In genomic region chr3:120419797-120420196, GRCh38 we compare ENCODE assay signal across 17 cellular contexts. TPM values are rescaled to one million over a fixed set of nuclear protein-coding genes. Genes with fewer than 3 reads are reported as not detected.
DNase-seq lines count a peak whose midpoint lies in the region; ATAC-seq, FAIRE-seq and TF ChIP-seq lines count a peak whose summit lies in the region.
"Had no signal": no experiment of that assay in that cellular context is flagged by ENCODE, and none has a peak within 500 bp of the region (broad histone marks: within the 10 kb centered on the region; RNA-seq: fewer than 3 reads in every experiment).

No MANE protein-coding gene starts in this region.

- no peak overlapping the region for H2BK5ac ChIP-seq in neuronal stem cell (ENCODE audit: low read length)

- H3K27ac ChIP-seq in ACC112 (ENCODE audit: low read depth, low read length) = peak overlapping the region; percentile 73
- H3K27ac ChIP-seq in caudate nucleus (ENCODE audit: low read depth, low read length) = peak overlapping the region; percentile 81
- peak overlapping the region; percentile 10 for H3K27ac ChIP-seq in psoas muscle
- H3K27ac ChIP-seq in neuronal stem cell (replicated peaks; ENCODE audit: low read length) = no peak overlapping the region

- H3K4me2 ChIP-seq in neuronal stem cell (ENCODE audit: insufficient read depth, low read length, poor library complexity, severe bottlenecking) = no peak overlapping the region

- H3K27me3 ChIP-seq in ACC112 (ENCODE audit: insufficient read depth, low read length) (no peaks in the 10 kb centered on the region), psoas muscle (ENCODE audit: insufficient read depth in 3 of 3, low read length in 2 of 3) (no peaks in the 10 kb centered on the region), neuronal stem cell (ENCODE audit: control insufficient read depth in 3 of 3, insufficient read depth in 3 of 3, low read depth in 1 of 3, low read length in 3 of 3) (no peaks in the 10 kb centered on the region)

- WGBS in psoas muscle, 3 donors = 24 to 49% (median 47%) methylated on average over 3 of the region's 3 CpGs
- no CpG with 5 or more reads among the region's 3 CpGs for WGBS in neuronal stem cell (ENCODE audit: extremely low coverage in 2 of 2, insufficient read length in 2 of 2, insufficient replicate concordance in 1 of 2), 2 donors

- peaks cover 2% of the 10 kb centered on the region for H3K79me1 ChIP-seq in neuronal stem cell (ENCODE audit: low read depth, low read length)

- H3K4me3 ChIP-seq in ACC112 (ENCODE audit: low read depth, low read length) (no peak overlapping the region), psoas muscle (no peak overlapping the region), neuronal stem cell (ENCODE audit: low read length in 2 of 2) (no peak overlapping the region)
- H3K4me3 ChIP-seq: K562 had no signal

- H3K14ac ChIP-seq in neuronal stem cell (ENCODE audit: low read length) = no peak overlapping the region

- peaks cover 66% of the 10 kb centered on the region for H3K4me1 ChIP-seq in ACC112 (ENCODE audit: control insufficient read depth, insufficient read depth, low read length, unreplicated experiment)
- peaks cover 15% of the 10 kb centered on the region for H3K4me1 ChIP-seq in psoas muscle
- H3K4me1 ChIP-seq in neuronal stem cell (ENCODE audit: control insufficient read depth in 2 of 2, insufficient read depth in 1 of 2, low read depth in 1 of 2, low read length in 2 of 2) = peaks cover 19 to 24% of the 10 kb centered on the region in 2 donors

- H3K23ac ChIP-seq in neuronal stem cell (ENCODE audit: low read depth, low read length, poor library complexity) = no peak overlapping the region

- DNase-seq in caudate nucleus (lab: John Stamatoyannopoulos, UW) = peak in 3 of 61 donors; percentile 4 to 7 (median 5)
- DNase-seq in left ventricle myocardium superior = peak; percentile 69
- no peak for DNase-seq in psoas muscle
- no peak for DNase-seq in neuronal stem cell (ENCODE audit: low spot score)
- no peak for DNase-seq in GM12891 (ENCODE audit: insufficient read length, low spot score)
- DNase-seq: activated B cell treated with CpG ODN at 0.5 μM for 24 hours; activated CD8-positive, alpha-beta memory T cell treated with anti-CD3 and anti-CD28 coated beads, Interleukin-2, amount 10 ng/mL, durations not matched to agents 7 days and 5 days; activated naive CD4-positive, alpha-beta T cell treated with anti-CD3 and anti-CD28 coated beads, Interleukin-2, amount 50 U/mL, for 16 hours; CD8-positive, alpha-beta T cell; cortex of kidney; NCI-H1417; PC-3; stimulated activated CD4-positive, alpha-beta T cell treated with anti-CD3 and anti-CD28 coated beads, Interleukin-2, amount 100 ng/mL, for 48 hours had no signal

- no peak overlapping the region for H4K8ac ChIP-seq in neuronal stem cell (ENCODE audit: low read depth, low read length)

- no peak overlapping the region for H2BK120ac ChIP-seq in neuronal stem cell (ENCODE audit: low read depth, low read length)

- H2AFZ ChIP-seq in ACC112 (ENCODE audit: low read length, unreplicated experiment) (no peak overlapping the region), neuronal stem cell (ENCODE audit: low read length) (no peak overlapping the region)

- H2AK5ac ChIP-seq in neuronal stem cell (ENCODE audit: low read depth, low read length) = no peak overlapping the region

- no peak overlapping the region for H3K9ac ChIP-seq in neuronal stem cell (ENCODE audit: low read depth, low read length, poor library complexity)

- H3K9me3 ChIP-seq in psoas muscle (no peaks in the 10 kb centered on the region), neuronal stem cell (replicated peaks in 1 of 2; ENCODE audit: control insufficient read depth in 2 of 2, insufficient read depth in 1 of 2, low read depth in 1 of 2, low read length in 2 of 2) (no peaks in the 10 kb centered on the region)

- no peak for FAIRE-seq in GM12891 (lab: Jason Lieb, UNC)
- FAIRE-seq: K562 had no signal

- no peak overlapping the region for H2BK15ac ChIP-seq in neuronal stem cell (ENCODE audit: low read length)

- no peak overlapping the region for H3K18ac ChIP-seq in neuronal stem cell (ENCODE audit: low read length)

- intact Hi-C loops in left ventricle myocardium superior (cut with micrococcal nuclease) (loop anchor here (2.0 to 10.0 kb wide), 2 partner anchors 139 to 375 kb away; no protein-coding TSS in a partner anchor), psoas muscle (cut with DNase I) (loop anchor here (2.0 to 10.0 kb wide), 4 partner anchors 72 to 525 kb away; partner anchors contain the start of gene LRRC58 (in 2 of the 2))

- H4K91ac ChIP-seq in neuronal stem cell (ENCODE audit: low read depth, low read length, poor library complexity) = no peak overlapping the region

- no peak overlapping the region for H3K4ac ChIP-seq in neuronal stem cell (ENCODE audit: low read length)

- H3K79me2 ChIP-seq in ACC112 (ENCODE audit: control insufficient read depth, insufficient read depth, low read length, unreplicated experiment) = peaks cover 72% of the 10 kb centered on the region

- H3K36me3 ChIP-seq in ACC112 (ENCODE audit: insufficient read depth, low read length) = peaks cover 11% of the 10 kb centered on the region
- H3K36me3 ChIP-seq in psoas muscle (ENCODE audit: insufficient read depth in 1 of 2, low read depth in 1 of 2) = no peaks in the 10 kb centered on the region
- H3K36me3 ChIP-seq in neuronal stem cell (replicated peaks in 1 of 2; ENCODE audit: control insufficient read depth in 2 of 2, insufficient read depth in 2 of 2, low read length in 2 of 2) = peaks cover 4 to 12% of the 10 kb centered on the region in 2 donors

- ATAC-seq in left ventricle myocardium superior = peak; percentile 72
- peak; percentile 52 to 84 (median 62) for ATAC-seq in psoas muscle
- no peak for ATAC-seq in HG02759 (IDR thresholded peaks at IDR 0.05; ENCODE audit: unreplicated experiment)
- ATAC-seq in GM19023 (IDR thresholded peaks at IDR 0.05; ENCODE audit: unreplicated experiment) = no peak
- ATAC-seq: activated CD8-positive, alpha-beta memory T cell treated with anti-CD3 and anti-CD28 coated beads, Interleukin-2, amount 10 ng/mL, durations not matched to agents 7 days and 5 days; CD8-positive, alpha-beta T cell; K562; PC-3 had no signal

- no peak for TF ChIP-seq POLR2A in GM12891 (IDR thresholded peaks at IDR 0.05; ENCODE audit: low read depth, low read length)

- TF ChIP-seq CTCF in psoas muscle (IDR thresholded peaks at IDR 0.05) = no peak

- no peak overlapping the region for H2BK12ac ChIP-seq in neuronal stem cell (ENCODE audit: low read length)

TF ChIP-seq in GM12891, 5 proteins besides CTCF, POLR2A, EP300 and RAD21:
- TF ChIP-seq SPI1 (IDR thresholded peaks at IDR 0.05; ENCODE audit: low read depth, low read length) (no peak), POU2F2 (IDR thresholded peaks at IDR 0.05; ENCODE audit: low read depth, low read length) (no peak), TAF1 (IDR thresholded peaks at IDR 0.05; ENCODE audit: low read depth, low read length) (no peak), POLR2AphosphoS5 (IDR thresholded peaks at IDR 0.05; ENCODE audit: low read depth, low read length) (no peak), PAX5 (IDR thresholded peaks at IDR 0.05; ENCODE audit: insufficient read depth, low read length, severe bottlenecking) (no peak)

RNA-seq across cellular contexts. Expression of gene FSTL1, which starts 31.0 kb away (rescaled TPM):
- total RNA-seq in left ventricle myocardium superior (186 TPM), psoas muscle (10 to 100 TPM; 43.9 to 62.6 (median 49.5) TPM)
- polyA plus RNA-seq in psoas muscle = 10 to 100 TPM; 11.9 to 24.2 (median 15.4) TPM
- 246 TPM for polyA plus RNA-seq in neuronal stem cell (2013, experiment 1 of 2)
- polyA plus RNA-seq in neuronal stem cell (2013, experiment 2 of 2) = 254 TPM
- 0.09 TPM for polyA plus RNA-seq in GM12891 (2012; ENCODE audit: low read depth, missing spikeins)
- total RNA-seq: activated B cell treated with CpG ODN at 0.5 μM for 24 hours had no signal

Comparison
In these comparisons a context has a peak if more than half of its experiments do, and no peak if none do; other contexts are left out.
1. ATAC-seq: peak in left ventricle myocardium superior (single experiment) and psoas muscle (4 of 4); none in HG02759 (single experiment) and GM19023 (single experiment).